In the genomic region with DNA sequence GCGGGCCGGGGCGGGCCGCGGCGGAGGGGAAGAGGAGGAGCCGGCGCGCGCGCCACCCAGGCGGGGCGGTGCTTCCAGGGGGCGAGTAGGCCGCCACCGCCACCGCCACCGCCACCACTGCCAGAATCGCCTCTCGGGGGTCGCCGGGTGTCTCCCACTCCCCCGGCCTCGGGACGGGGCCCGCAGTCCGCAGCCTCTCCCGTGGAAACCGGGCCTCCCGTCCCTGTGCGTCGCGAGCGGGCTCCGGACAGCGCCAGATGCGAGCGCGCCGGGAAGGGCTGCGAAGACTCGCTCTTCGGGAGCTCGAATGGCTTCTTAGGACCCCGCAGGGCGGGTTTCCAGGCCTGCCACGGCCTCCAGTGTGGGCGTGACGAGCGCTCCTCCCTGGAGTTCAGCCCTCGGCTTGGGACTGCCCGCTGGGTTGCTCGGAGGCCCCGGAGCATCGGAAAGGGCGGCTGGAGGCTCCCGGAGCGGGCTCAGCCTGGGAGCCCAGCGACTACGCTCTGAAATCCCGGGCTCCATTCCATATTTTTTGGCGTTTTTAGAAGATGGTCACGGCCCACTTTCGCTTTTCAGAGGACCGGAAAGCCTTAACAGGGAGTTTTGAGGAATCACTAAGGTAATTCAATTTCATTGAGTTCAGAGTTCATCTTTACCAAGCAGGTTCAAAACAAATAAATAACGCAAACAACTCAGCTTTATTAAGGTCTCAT, we compare ENCODE assay signal across 8 cellular contexts. TPM values are rescaled to one million over a fixed set of nuclear protein-coding genes. Genes with fewer than 3 reads are reported as not detected.
DNase-seq lines count a peak whose midpoint lies in the region; ATAC-seq and TF ChIP-seq lines count a peak whose summit lies in the region.

No MANE protein-coding gene starts in this region.

- peak overlapping the region; percentile 99 for H2AFZ ChIP-seq in IMR-90 (replicated peaks; ENCODE audit: low read length, poor library complexity)

- H3K9me3 ChIP-seq in IMR-90 (ENCODE audit: control insufficient read depth, insufficient read depth, low read length) = no peaks in the 10 kb centered on the region

- TF ChIP-seq RAD21 in IMR-90 (IDR thresholded peaks at IDR 0.05; ENCODE audit: low read length) = no peak

- H3K4me1 Mint-ChIP-seq in activated T-cell treated with anti-CD3 and anti-CD28 coated beads, Interleukin-2, amount 50 U/mL, for 24 hours (ENCODE audit: low read depth) = peaks cover 35% of the 10 kb centered on the region

- H4K5ac ChIP-seq in IMR-90 (ENCODE audit: low read depth, low read length) = peak overlapping the region; percentile 58; the same call in 1 of the 2 replicates

- H4K8ac ChIP-seq in IMR-90 (ENCODE audit: low read depth in 2 of 2, low read length in 2 of 2) = peak overlapping the region; percentile 75 to 91

- peak overlapping the region; percentile 83 for H3K56ac ChIP-seq in IMR-90 (ENCODE audit: extremely low read depth, insufficient read depth, low read length)

- H2BK5ac ChIP-seq in IMR-90 (ENCODE audit: low read depth, low read length, poor library complexity, severe bottlenecking) = peak overlapping the region; percentile 90

- H3K27me3 Mint-ChIP-seq in activated T-cell treated with anti-CD3 and anti-CD28 coated beads, Interleukin-2, amount 50 U/mL, for 24 hours = no peaks in the 10 kb centered on the region

- dilution Hi-C loops in IMR-90 (cut with HindIII; ENCODE audit: low sequenced_read_pairs, unreplicated experiment) = no loop called here

- intact Hi-C loops in IMR-90 (cut with micrococcal nuclease) = loop anchor here (1.0 kb wide), 2 partner anchors 31 to 55 kb away; a partner anchor contains a TSS

- WGBS in IMR-90 (ENCODE audit: extremely low coverage in 2 of 2, insufficient read length in 1 of 2), 2 experiments = 0% methylated on average over 31 of the region's 66 CpGs; no CpG with 5 or more reads in 1 of the 2 experiments

- CTCF ChIA-PET in IMR-90 (lab: Yijun Ruan, JAX) = interaction anchor here (0.5 to 0.9 kb wide), 2 partner anchors 13 to 52 kb away, joined by 3 to 4 read pairs; no protein-coding TSS in a partner anchor

- peak overlapping the region; percentile 82; the same call in 1 of the 2 replicates for H3K23ac ChIP-seq in IMR-90 (ENCODE audit: low read depth, low read length)

- peak; percentile 97 for DNase-seq in DMS153 (lab: John Stamatoyannopoulos, UW)
- DNase-seq in IMR-90 = peak; percentile 99
- DNase-seq in OCI-M2 (lab: John Stamatoyannopoulos, UW; ENCODE audit: unreplicated experiment) = peak; percentile 67
- peak; percentile 89 for DNase-seq in activated T-cell treated with anti-CD3 and anti-CD28 coated beads, Interleukin-2, amount 50 U/mL, for 24 hours
- DNase-seq in erythroblast (lab: John Stamatoyannopoulos, UW) = peak; percentile 95 to 96
- DNase-seq in mucosa of gallbladder (ENCODE audit: low spot score) = peak; percentile 96
- DNase-seq in stimulated activated CD8-positive, alpha-beta memory T cell treated with anti-CD3 and anti-CD28 coated beads, Interleukin-4, amount 100 ng/mL, for 4 hours (ENCODE audit: low read depth in 2 of 2, low spot score in 1 of 2) = peak; percentile 46 to 67

- H3K14ac ChIP-seq in IMR-90 (replicated peaks; ENCODE audit: low read depth, low read length) = peak overlapping the region; percentile 77

- H3K27me3 ChIP-seq in IMR-90 (ENCODE audit: control insufficient read depth, insufficient read depth, low read length) = no peaks in the 10 kb centered on the region

- H4K20me1 ChIP-seq in IMR-90 (ENCODE audit: insufficient read depth, low read length) = peaks cover 16% of the 10 kb centered on the region

- peak overlapping the region; percentile 45; the same call in 1 of the 2 replicates for H3K18ac ChIP-seq in IMR-90 (ENCODE audit: low read depth, low read length)

- H3K4ac ChIP-seq in IMR-90 (ENCODE audit: low read depth, low read length) = peak overlapping the region; percentile 75

- peak overlapping the region; percentile 80 for H3K9ac ChIP-seq in IMR-90 (ENCODE audit: low read depth, low read length)

- H3K27ac Mint-ChIP-seq in activated T-cell treated with anti-CD3 and anti-CD28 coated beads, Interleukin-2, amount 50 U/mL, for 24 hours = peak overlapping the region; percentile 95

- H3K36me3 ChIP-seq in IMR-90 (ENCODE audit: control insufficient read depth, insufficient read depth, low read length) = peaks cover under 1% of the 10 kb centered on the region; the same call in 1 of the 2 replicates

- peaks cover 2% of the 10 kb centered on the region; the same call in 1 of the 2 replicates for H3K9me1 ChIP-seq in IMR-90 (ENCODE audit: insufficient read depth, low read length)

- TF ChIP-seq POLR2A in IMR-90 (IDR thresholded peaks at IDR 0.05; ENCODE audit: low read depth, low read length) (peak; percentile 95), erythroblast (IDR thresholded peaks at IDR 0.05; ENCODE audit: low read length) (peak; percentile 78)

- peak overlapping the region; percentile 96; the same call in 2 of the 3 replicates for H2BK15ac ChIP-seq in IMR-90 (ENCODE audit: low read depth, low read length)

- no peak for TF ChIP-seq CTCF in IMR-90 (conservative IDR thresholded peaks at IDR 0.05; ENCODE audit: low read depth, low read length)

- H2AK5ac ChIP-seq in IMR-90 (ENCODE audit: low read depth, low read length) = 0 out of 2 replicates have a peak overlapping the region, but pooled peaks have one; percentile 25

- peak overlapping the region; percentile 96 for H2AK9ac ChIP-seq in IMR-90 (replicated peaks; ENCODE audit: low read depth, low read length, poor library complexity)

- H3K4me2 ChIP-seq in IMR-90 (ENCODE audit: low read depth, low read length) = peak overlapping the region; percentile 68

- peak overlapping the region; percentile 87 for H2BK120ac ChIP-seq in IMR-90 (ENCODE audit: low read depth, low read length)

- ATAC-seq in GM21529 (IDR thresholded peaks at IDR 0.05; ENCODE audit: unreplicated experiment) (peak; percentile 88), IMR-90 (ENCODE audit: low read depth) (peak; percentile 95)

- in situ Hi-C loops in IMR-90 (cut with MboI; ENCODE audit: low sequenced_read_pairs) = no loop called here

- peak overlapping the region; percentile 92 for H3K4me3 Mint-ChIP-seq in activated T-cell treated with anti-CD3 and anti-CD28 coated beads, Interleukin-2, amount 50 U/mL, for 24 hours

- POLR2A ChIA-PET in IMR-90 (lab: Charles Lee; ENCODE audit: unreplicated experiment) = interaction anchor here (0.5 to 0.7 kb wide), 2 partner anchors 31 to 669 kb away, joined by 5 read pairs; no protein-coding TSS in a partner anchor

- peaks cover 5 to 30% of the 10 kb centered on the region in 2 experiments for H3K79me1 ChIP-seq in IMR-90 (ENCODE audit: low read depth in 1 of 2, low read length in 2 of 2)

- H4K91ac ChIP-seq in IMR-90 (ENCODE audit: insufficient read depth, low read depth, low read length) = peak overlapping the region; percentile 79

- H3K36me3 Mint-ChIP-seq in activated T-cell treated with anti-CD3 and anti-CD28 coated beads, Interleukin-2, amount 50 U/mL, for 24 hours (ENCODE audit: low read depth) = peaks cover 43% of the 10 kb centered on the region

- H3K4me3 ChIP-seq in IMR-90 (ENCODE audit: insufficient read depth, low read depth, low read length) = peak overlapping the region; percentile 88

- H3K9me3 Mint-ChIP-seq in activated T-cell treated with anti-CD3 and anti-CD28 coated beads, Interleukin-2, amount 50 U/mL, for 24 hours = peaks cover 4% of the 10 kb centered on the region

- no TSS peak for BruUV-seq in IMR-90 (replicated peaks; lab: Mats Ljungman, UMichigan)

- H2BK20ac ChIP-seq in IMR-90 (ENCODE audit: low read depth, low read length) = no peak overlapping the region

- H3K4me1 ChIP-seq in IMR-90 (ENCODE audit: control insufficient read depth, insufficient read depth, low read length) = 0 out of 2 replicates have a peak, but pooled peaks cover 3% of the 10 kb centered on the region

- H3K27ac ChIP-seq in IMR-90 (ENCODE audit: insufficient read depth, low read length) = peak overlapping the region; percentile 94

TF ChIP-seq in IMR-90, 13 proteins besides CTCF, POLR2A, EP300 and RAD21 (continues in another document):
- TF ChIP-seq NFE2L2 (IDR thresholded peaks at IDR 0.05; ENCODE audit: low read depth, low read length) = no peak
- TF ChIP-seq CEBPB (IDR thresholded peaks at IDR 0.05; ENCODE audit: low read depth, low read length) = no peak
- TF ChIP-seq MAZ (IDR thresholded peaks at IDR 0.05; ENCODE audit: borderline replicate concordance, low read depth, low read length) = peak; percentile 87
- TF ChIP-seq, protein P1, sequence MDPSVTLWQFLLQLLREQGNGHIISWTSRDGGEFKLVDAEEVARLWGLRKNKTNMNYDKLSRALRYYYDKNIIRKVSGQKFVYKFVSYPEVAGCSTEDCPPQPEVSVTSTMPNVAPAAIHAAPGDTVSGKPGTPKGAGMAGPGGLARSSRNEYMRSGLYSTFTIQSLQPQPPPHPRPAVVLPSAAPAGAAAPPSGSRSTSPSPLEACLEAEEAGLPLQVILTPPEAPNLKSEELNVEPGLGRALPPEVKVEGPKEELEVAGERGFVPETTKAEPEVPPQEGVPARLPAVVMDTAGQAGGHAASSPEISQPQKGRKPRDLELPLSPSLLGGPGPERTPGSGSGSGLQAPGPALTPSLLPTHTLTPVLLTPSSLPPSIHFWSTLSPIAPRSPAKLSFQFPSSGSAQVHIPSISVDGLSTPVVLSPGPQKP (IDR thresholded peaks at IDR 0.05; ENCODE audit: borderline replicate concordance, low read depth, low read length) = no peak
- no peak for TF ChIP-seq MAFK (IDR thresholded peaks at IDR 0.05; ENCODE audit: low read depth, low read length)
- TF ChIP-seq SMC3 (IDR thresholded peaks at IDR 0.05; ENCODE audit: low read depth, low read length) = 0 out of 2 replicates have a peak, but pooled peaks have one; percentile 18
- TF ChIP-seq RCOR1 (IDR thresholded peaks at IDR 0.05; ENCODE audit: insufficient replicate concordance, low read length) = no peak

RNA-seq across cellular contexts. Expression of a gene that starts 0.4 kb away (rescaled TPM):
- 21.5 and 23.3 TPM in 2 replicates for total RNA-seq in IMR-90 (2012; rRNA removed)
- 19.3 and 21.9 TPM in 2 replicates for polyA plus RNA-seq in IMR-90 (2012; rRNA removed)
- 13.9 and 41.4 TPM in 2 replicates for polyA plus RNA-seq in IMR-90 (2012; cell fraction: cytosol; rRNA removed)
- 8.6 and 22.4 TPM in 2 replicates for polyA plus RNA-seq in IMR-90 (2012; cell fraction: nucleus; rRNA removed; ENCODE audit: low replicate concordance)
- 59.4 TPM for total RNA-seq in mucosa of gallbladder

RNA-seq across cellular contexts. Expression of a gene that starts 47.8 kb away (rescaled TPM):
- total RNA-seq in IMR-90 (2012; rRNA removed) (0.54 and 0.56 TPM in 2 replicates), mucosa of gallbladder (18.5 TPM)
- polyA plus RNA-seq in IMR-90 (2012; rRNA removed) = 0.24 and 0.33 TPM in 2 replicates
- polyA plus RNA-seq in IMR-90 (2012; cell fraction: cytosol; rRNA removed) = 0.14 and 0.19 TPM in 2 replicates
- polyA plus RNA-seq in IMR-90 (2012; cell fraction: nucleus; rRNA removed; ENCODE audit: low replicate concordance) = 0.11 and 0.15 TPM in 2 replicates

RNA-seq across cellular contexts. Expression of a gene that starts 54.9 kb away (rescaled TPM):
- total RNA-seq in IMR-90 (2012; rRNA removed) (31.5 and 41.1 TPM in 2 replicates), mucosa of gallbladder (80.5 TPM)
- 14.3 and 16.2 TPM in 2 replicates for polyA plus RNA-seq in IMR-90 (2012; rRNA removed)
- 3.5 and 5.8 TPM in 2 replicates for polyA plus RNA-seq in IMR-90 (2012; cell fraction: cytosol; rRNA removed)
- 3.2 and 8.5 TPM in 2 replicates for polyA plus RNA-seq in IMR-90 (2012; cell fraction: nucleus; rRNA removed; ENCODE audit: low replicate concordance)

Comparison
In these comparisons a context has a peak if more than half of its experiments do, and no peak if none do; other contexts are left out.
1. Peak in every context shown above with its lines: DNase-seq, ATAC-seq, H3K4me3 ChIP-seq and H3K27ac ChIP-seq.
2. RNA of a gene that starts 47.8 kb away (total RNA-seq): 18.5 TPM in mucosa of gallbladder (single experiment); 0.54 to 0.56 TPM in IMR-90; every median in the first group is over 10 times any median in the second.